In the genomic region with DNA sequence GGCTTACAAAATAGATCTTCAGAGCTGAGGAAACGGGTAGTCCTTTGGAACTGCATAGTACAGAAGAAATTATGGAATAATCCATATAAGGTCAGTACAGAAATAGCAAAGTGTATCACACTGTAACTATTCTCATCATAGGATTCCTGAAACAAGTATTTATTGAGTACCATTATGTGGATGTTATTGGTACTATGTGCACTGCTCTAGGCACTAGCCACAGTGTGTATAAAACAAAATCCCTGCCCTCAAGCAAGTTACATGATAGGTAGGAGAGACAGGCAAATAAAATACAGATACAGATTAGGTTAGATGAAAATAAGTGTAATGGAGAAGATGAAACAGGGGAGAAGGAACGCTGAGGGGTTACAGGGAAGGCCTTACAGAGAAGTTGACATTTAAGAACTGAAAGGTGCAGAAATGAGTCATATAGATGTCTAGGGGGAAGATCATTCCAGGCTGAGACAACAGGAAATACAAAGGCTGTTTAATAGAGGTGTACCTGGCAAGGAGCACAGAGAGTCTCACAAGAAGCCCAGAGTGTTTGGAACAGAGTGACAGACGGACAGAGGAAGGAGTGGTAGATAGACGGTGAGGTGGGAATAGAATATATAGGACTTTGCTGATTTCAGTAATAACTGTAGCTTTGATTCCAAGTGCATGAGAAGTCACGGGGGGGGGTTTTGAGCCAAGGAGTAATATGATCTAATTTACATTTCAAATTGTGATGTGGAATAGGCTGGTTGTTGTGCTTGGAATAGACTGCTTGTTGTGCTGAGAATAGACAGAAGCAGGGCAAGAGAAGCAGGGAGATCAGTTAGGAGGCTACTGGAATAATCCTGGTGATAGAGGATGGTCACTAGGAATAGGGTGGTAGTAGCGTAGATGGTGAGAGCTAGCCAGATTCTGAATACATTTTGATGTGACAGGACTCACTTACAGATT, we compare ENCODE assay signal across 8 cellular contexts. TPM values are rescaled to one million over a fixed set of nuclear protein-coding genes. Genes with fewer than 3 reads are reported as not detected.
DNase-seq lines count a peak whose midpoint lies in the region; ATAC-seq and TF ChIP-seq lines count a peak whose summit lies in the region.

No MANE protein-coding gene starts in this region.

- H3K4me1 ChIP-seq in HCT116 (ENCODE audit: control insufficient read depth in 1 of 2, insufficient read depth in 2 of 2, low read length in 2 of 2) (peaks cover 54 to 87% of the 10 kb centered on the region in 2 experiments), thyroid gland (no peaks in the 10 kb centered on the region)

- H3K27ac ChIP-seq in HCT116 (ENCODE audit: low read depth, low read length) (peak overlapping the region; percentile 90), thyroid gland (no peak overlapping the region)

- TF ChIP-seq POLR2A in HCT116 (IDR thresholded peaks at IDR 0.05; ENCODE audit: borderline replicate concordance, extremely low read depth, insufficient read depth, insufficient read length) (no peak), thyroid gland (IDR thresholded peaks at IDR 0.05) (no peak)

- peak; percentile 88 for ATAC-seq in HCT116
- peak; percentile 87 for ATAC-seq in left colon
- no peak for ATAC-seq in HG03097 (IDR thresholded peaks at IDR 0.05; ENCODE audit: low FRiP score, unreplicated experiment)

- 0 out of 2 replicates have a peak, but pooled peaks have one; percentile 8 for TF ChIP-seq RAD21 in HCT116 (IDR thresholded peaks at IDR 0.05; ENCODE audit: low read depth)

- no peaks in the 10 kb centered on the region for H3K9me2 ChIP-seq in HCT116 (ENCODE audit: insufficient read depth)

- peaks cover 20% of the 10 kb centered on the region for H3K36me3 Mint-ChIP-seq in T-helper 1 cell treated with Interleukin-12 subunit alpha and Interleukin-12 subunit beta and Interleukin-4 antibody, amounts not matched to agents 30 μg/mL and 1 μg/mL, for 36 hours (ENCODE audit: low read depth)

- peaks cover 74% of the 10 kb centered on the region for H3K79me2 ChIP-seq in HCT116 (ENCODE audit: insufficient read depth, low read length)

- TF ChIP-seq CTCF in HCT116 (IDR thresholded peaks at IDR 0.05 in 2 of 3, conservative IDR thresholded peaks at IDR 0.05 in 1 of 3; ENCODE audit: borderline replicate concordance in 1 of 3, insufficient read depth in 1 of 3, low read depth in 2 of 3, low read length in 2 of 3) = no peak
- no peak for TF ChIP-seq CTCF in thyroid gland (IDR thresholded peaks at IDR 0.05)

- peak overlapping the region; percentile 0 to 39; a peak in 3 of 4 replicates for H3K4me3 ChIP-seq in HCT116 (replicated peaks in 1 of 2; ENCODE audit: low read depth in 1 of 2, low read length in 2 of 2)
- no peak overlapping the region for H3K4me3 ChIP-seq in thyroid gland (replicated peaks in 1 of 3)

- 79 to 87% methylated on average over 6 of the region's 6 CpGs for WGBS in thyroid gland, 2 donors

- H3K9me3 ChIP-seq in HCT116 (ENCODE audit: control insufficient read depth in 1 of 2, insufficient read depth in 1 of 2, low read depth in 1 of 2, low read length in 2 of 2) = no peaks in the 10 kb centered on the region
- H3K9me3 ChIP-seq in thyroid gland = no peaks in the 10 kb centered on the region

- peak overlapping the region; percentile 45 for H3K9ac ChIP-seq in HCT116 (ENCODE audit: low read length)

- no peak overlapping the region for H2AFZ ChIP-seq in HCT116 (ENCODE audit: low read depth, low read length, poor library complexity, severe bottlenecking)

- CTCF ChIA-PET in HCT116 (lab: Charles Lee) = interaction anchor here (1.3 to 1.7 kb wide), 2 partner anchors 14 to 97 kb away, joined by 3 to 9 read pairs; a partner anchor contains a TSS

- peak overlapping the region; percentile 77 for H3K4me2 ChIP-seq in HCT116 (ENCODE audit: low read length)

- H3K27me3 Mint-ChIP-seq in T-helper 1 cell treated with Interleukin-12 subunit alpha and Interleukin-12 subunit beta and Interleukin-4 antibody, amounts not matched to agents 30 μg/mL and 1 μg/mL, for 36 hours (ENCODE audit: low read depth) = no peaks in the 10 kb centered on the region

- H3K9me3 Mint-ChIP-seq in T-helper 1 cell treated with Interleukin-12 subunit alpha and Interleukin-12 subunit beta and Interleukin-4 antibody, amounts not matched to agents 30 μg/mL and 1 μg/mL, for 36 hours = no peaks in the 10 kb centered on the region

- BruUV-seq in HCT116 (replicated peaks; lab: Mats Ljungman, UMichigan) = TSS peak; percentile 93

- peaks cover 14% of the 10 kb centered on the region for H3K4me1 Mint-ChIP-seq in T-helper 1 cell treated with Interleukin-12 subunit alpha and Interleukin-12 subunit beta and Interleukin-4 antibody, amounts not matched to agents 30 μg/mL and 1 μg/mL, for 36 hours (ENCODE audit: low read depth)

- no peaks in the 10 kb centered on the region for H4K20me1 ChIP-seq in HCT116 (ENCODE audit: insufficient read depth)

- H3K27me3 ChIP-seq in HCT116 (ENCODE audit: insufficient read depth, low read length) = no peaks in the 10 kb centered on the region
- H3K27me3 ChIP-seq in thyroid gland = no peaks in the 10 kb centered on the region

- RAD21 ChIA-PET in HCT116 (lab: Charles Lee; ENCODE audit: low non-redundant PET in 1 of 2, low total read pairs in 2 of 2, uncharacterized antibody in 2 of 2, unreplicated experiment in 2 of 2) = interaction anchor here in 1 of 2 experiments (0.6 kb wide), 1 partner anchor 1559 kb away, joined by 3 read pairs; no protein-coding TSS in a partner anchor

- peak; percentile 30 for DNase-seq in EL
- DNase-seq in HCT116 (ENCODE audit: low read depth, low spot score) = peak; percentile 88
- DNase-seq in left colon = no peak
- DNase-seq in thyroid gland = no peak
- DNase-seq in activated CD4-positive, alpha-beta T cell treated with anti-CD3 and anti-CD28 coated beads, Interleukin-2, amount 50 U/mL, for 48 hours = no peak
- DNase-seq in stimulated activated CD4-positive, alpha-beta T cell treated with anti-CD3 and anti-CD28 coated beads, Interleukin-15, amount 100 ng/mL, for 24 hours = no peak

- no peak overlapping the region for H3K27ac Mint-ChIP-seq in T-helper 1 cell treated with Interleukin-12 subunit alpha and Interleukin-12 subunit beta and Interleukin-4 antibody, amounts not matched to agents 30 μg/mL and 1 μg/mL, for 36 hours

- intact Hi-C loops in HCT116 (cut with micrococcal nuclease) (loop anchor here (1.0 to 5.0 kb wide), 2 partner anchors 121 to 210 kb away; no protein-coding TSS in a partner anchor), left colon (cut with DNase I, micrococcal nuclease) (no loop called here), thyroid gland (cut with DNase I) (no loop called here)

- H3K36me3 ChIP-seq in HCT116 (ENCODE audit: control insufficient read depth in 1 of 2, insufficient read depth in 2 of 2, low read length in 2 of 2) (peaks cover 11 to 66% of the 10 kb centered on the region in 2 experiments), thyroid gland (peaks cover 6 to 20% of the 10 kb centered on the region in 2 donors)

- peak overlapping the region; percentile 0 for H3K4me3 Mint-ChIP-seq in T-helper 1 cell treated with Interleukin-12 subunit alpha and Interleukin-12 subunit beta and Interleukin-4 antibody, amounts not matched to agents 30 μg/mL and 1 μg/mL, for 36 hours

- POLR2A ChIA-PET in HCT116 (lab: Charles Lee) = interaction anchor here (2.6 kb wide), 1 partner anchor 13 kb away, joined by 15 read pairs; a partner anchor contains a TSS

TF ChIP-seq in HCT116, 20 proteins besides CTCF, POLR2A, EP300 and RAD21 (continues in another document):
- TF ChIP-seq, protein P1, sequence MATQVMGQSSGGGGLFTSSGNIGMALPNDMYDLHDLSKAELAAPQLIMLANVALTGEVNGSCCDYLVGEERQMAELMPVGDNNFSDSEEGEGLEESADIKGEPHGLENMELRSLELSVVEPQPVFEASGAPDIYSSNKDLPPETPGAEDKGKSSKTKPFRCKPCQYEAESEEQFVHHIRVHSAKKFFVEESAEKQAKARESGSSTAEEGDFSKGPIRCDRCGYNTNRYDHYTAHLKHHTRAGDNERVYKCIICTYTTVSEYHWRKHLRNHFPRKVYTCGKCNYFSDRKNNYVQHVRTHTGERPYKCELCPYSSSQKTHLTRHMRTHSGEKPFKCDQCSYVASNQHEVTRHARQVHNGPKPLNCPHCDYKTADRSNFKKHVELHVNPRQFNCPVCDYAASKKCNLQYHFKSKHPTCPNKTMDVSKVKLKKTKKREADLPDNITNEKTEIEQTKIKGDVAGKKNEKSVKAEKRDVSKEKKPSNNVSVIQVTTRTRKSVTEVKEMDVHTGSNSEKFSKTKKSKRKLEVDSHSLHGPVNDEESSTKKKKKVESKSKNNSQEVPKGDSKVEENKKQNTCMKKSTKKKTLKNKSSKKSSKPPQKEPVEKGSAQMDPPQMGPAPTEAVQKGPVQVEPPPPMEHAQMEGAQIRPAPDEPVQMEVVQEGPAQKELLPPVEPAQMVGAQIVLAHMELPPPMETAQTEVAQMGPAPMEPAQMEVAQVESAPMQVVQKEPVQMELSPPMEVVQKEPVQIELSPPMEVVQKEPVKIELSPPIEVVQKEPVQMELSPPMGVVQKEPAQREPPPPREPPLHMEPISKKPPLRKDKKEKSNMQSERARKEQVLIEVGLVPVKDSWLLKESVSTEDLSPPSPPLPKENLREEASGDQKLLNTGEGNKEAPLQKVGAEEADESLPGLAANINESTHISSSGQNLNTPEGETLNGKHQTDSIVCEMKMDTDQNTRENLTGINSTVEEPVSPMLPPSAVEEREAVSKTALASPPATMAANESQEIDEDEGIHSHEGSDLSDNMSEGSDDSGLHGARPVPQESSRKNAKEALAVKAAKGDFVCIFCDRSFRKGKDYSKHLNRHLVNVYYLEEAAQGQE (IDR thresholded peaks at IDR 0.05; ENCODE audit: low read depth) = no peak
- peak; percentile 84 for TF ChIP-seq CBX3 (IDR thresholded peaks at IDR 0.05; ENCODE audit: low read depth)
- TF ChIP-seq ELF1 (IDR thresholded peaks at IDR 0.05; ENCODE audit: borderline replicate concordance, low read depth) = no peak; the same call in 1 of the 2 replicates
- TF ChIP-seq SRF (IDR thresholded peaks at IDR 0.05; ENCODE audit: low read depth) = no peak
- TF ChIP-seq, protein P2, sequence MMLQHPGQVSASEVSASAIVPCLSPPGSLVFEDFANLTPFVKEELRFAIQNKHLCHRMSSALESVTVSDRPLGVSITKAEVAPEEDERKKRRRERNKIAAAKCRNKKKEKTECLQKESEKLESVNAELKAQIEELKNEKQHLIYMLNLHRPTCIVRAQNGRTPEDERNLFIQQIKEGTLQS (IDR thresholded peaks at IDR 0.05) = no peak
- no peak for TF ChIP-seq EZH2phosphoT487 (IDR thresholded peaks at IDR 0.05; ENCODE audit: borderline replicate concordance)
- TF ChIP-seq EZH2 (IDR thresholded peaks at IDR 0.05) = no peak
- TF ChIP-seq YY1 (IDR thresholded peaks at IDR 0.05; ENCODE audit: extremely low read depth, insufficient replicate concordance, low read depth, low read length) = peak; percentile 34
- no peak for TF ChIP-seq ZNF274 (IDR thresholded peaks at IDR 0.05; ENCODE audit: low read depth, low read length)

RNA-seq across cellular contexts. Expression of a gene that starts 13.7 kb away (rescaled TPM):
- total RNA-seq in HCT116 (2021; ENCODE audit: unreplicated experiment) (133 TPM), left colon (10 to 100 TPM; 36.5 to 40.4 TPM), thyroid gland (10 to 100 TPM; 32.4 to 45.3 (median 40.7) TPM)
- polyA plus RNA-seq in HCT116 (2012) = 44.4 and 49.4 TPM in 2 replicates

RNA-seq across cellular contexts. Expression of a gene that starts 41.2 kb away (rescaled TPM):
- total RNA-seq in HCT116 (2021; ENCODE audit: unreplicated experiment) = 0.34 TPM
- not detected in 2 replicates for polyA plus RNA-seq in HCT116 (2012)
- 10 to 100 TPM; 31.3 to 39.4 TPM for total RNA-seq in left colon
- total RNA-seq in thyroid gland = 100 to 1,000 TPM in 1 of 4 donors, 10 to 100 TPM in 3; 27.2 to 185 (median 73.5) TPM

Comparison
In these comparisons a context has a peak if more than half of its experiments do, and no peak if none do; other contexts are left out.
1. DNase-seq: peak in EL (single experiment) and HCT116 (single experiment); none in left colon (0 of 2), thyroid gland (0 of 2), activated CD4-positive, alpha-beta T cell treated with anti-CD3 and anti-CD28 coated beads, Interleukin-2, amount 50 U/mL, for 48 hours (0 of 2) and stimulated activated CD4-positive, alpha-beta T cell treated with anti-CD3 and anti-CD28 coated beads, Interleukin-15, amount 100 ng/mL, for 24 hours (single experiment).
2. H3K4me3 ChIP-seq: peak in HCT116 (2 of 2); none in thyroid gland (0 of 3).
3. RNA of a gene that starts 41.2 kb away (total RNA-seq): 27.2 to 185 TPM in thyroid gland and 31.3 to 39.4 TPM in left colon; 0.34 TPM in HCT116 (single experiment); every median in the first group is over 10 times any median in the second.